15 cellular contexts compared by ENCODE assay signal in the genomic region with DNA sequence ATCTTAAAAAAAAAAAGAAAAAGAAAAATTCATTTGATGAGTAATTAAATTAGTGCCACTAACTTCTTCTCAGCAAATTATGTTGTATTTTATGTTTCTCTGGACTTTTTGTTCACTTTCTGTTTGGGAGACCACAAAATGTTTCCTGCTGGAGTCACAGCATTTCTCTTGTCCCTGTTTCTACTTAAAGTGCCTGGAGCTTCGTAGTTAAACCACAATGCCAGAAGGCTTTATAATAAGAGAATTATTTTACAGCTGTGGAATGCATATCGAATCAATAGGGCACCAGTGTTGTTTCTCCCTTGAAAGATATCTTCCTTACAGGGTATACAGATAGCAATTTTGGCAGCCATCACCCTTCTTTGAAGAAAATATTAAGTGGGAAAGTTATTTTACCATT. TPM values are rescaled to one million over a fixed set of nuclear protein-coding genes. Genes with fewer than 3 reads are reported as not detected.
DNase-seq lines count a peak whose midpoint lies in the region; ATAC-seq and TF ChIP-seq lines count a peak whose summit lies in the region.
"Had no signal": no experiment of that assay in that cellular context is flagged by ENCODE, and none has a peak within 500 bp of the region (broad histone marks: within the 10 kb centered on the region; RNA-seq: fewer than 3 reads in every experiment).

No MANE protein-coding gene starts in this region.

- H3K9me3 ChIP-seq in ascending aorta = peaks cover 0 to 12% of the 10 kb centered on the region in 2 donors
- H3K9me3 ChIP-seq: upper lobe of right lung had no signal

- no peak for TF ChIP-seq CTCF in ascending aorta (IDR thresholded peaks at IDR 0.05)

- intact Hi-C loops in ascending aorta (cut with DNase I) = loop anchor here (5.0 kb wide), 3 partner anchors 223 to 428 kb away; no protein-coding TSS in a partner anchor

- ATAC-seq in HG03520 (IDR thresholded peaks at IDR 0.05; ENCODE audit: unreplicated experiment) (no peak), HG03378 (IDR thresholded peaks at IDR 0.05; ENCODE audit: unreplicated experiment) (no peak), HG03280 (IDR thresholded peaks at IDR 0.05; ENCODE audit: unreplicated experiment) (no peak)
- ATAC-seq: heart right ventricle, K562, upper lobe of right lung had no signal

- H3K36me3 ChIP-seq in ascending aorta = peaks cover 17 to 24% of the 10 kb centered on the region in 2 donors

- H3K27me3 ChIP-seq in ascending aorta = no peaks in the 10 kb centered on the region
- H3K27me3 ChIP-seq: cardiac muscle cell, heart right ventricle, upper lobe of right lung had no signal

- H3K4me3 ChIP-seq in ascending aorta = peak overlapping the region in 1 of 2 donors; percentile 4
- H3K4me3 ChIP-seq: cardiac muscle cell, heart right ventricle, K562, upper lobe of right lung had no signal

- peak overlapping the region; percentile 5 to 16 for H3K27ac ChIP-seq in ascending aorta
- H3K27ac ChIP-seq: cardiac muscle cell, upper lobe of right lung had no signal

- peak; percentile 23 for DNase-seq in AG08396 (ENCODE audit: low spot score)
- DNase-seq in GM04503 (ENCODE audit: low read depth) = peak; percentile 95
- DNase-seq in ascending aorta (ENCODE audit: low spot score in 2 of 2) = no peak
- peak; percentile 64 for DNase-seq in iris pigment epithelial cell (ENCODE audit: low read depth)
- DNase-seq in NCI-H2227 (lab: John Stamatoyannopoulos, UW; ENCODE audit: unreplicated experiment) = no peak
- DNase-seq: GDM1, heart right ventricle, NCI-H748 treated with DMSO at 0.1 percent for 48 hours, RPMI8226, upper lobe of right lung had no signal

- peaks cover 0 to 11% of the 10 kb centered on the region in 2 donors for H3K4me1 ChIP-seq in ascending aorta

RNA-seq across cellular contexts. Expression of gene DTWD1, which starts 3.2 kb away (rescaled TPM):
- total RNA-seq in ascending aorta = 18.4 TPM

RNA-seq across cellular contexts. Expression of gene FAM227B, which starts 3.4 kb away (rescaled TPM):
- total RNA-seq in ascending aorta = not detected

Comparison
In these comparisons a context has a peak if more than half of its experiments do, and no peak if none do; other contexts are left out.
1. DNase-seq: peak in AG08396 (single experiment), GM04503 (single experiment) and iris pigment epithelial cell (single experiment); none in ascending aorta (0 of 2) and NCI-H2227 (single experiment).